11 cellular contexts compared by ENCODE assay signal in genomic region chr5:179342577-179342976, GRCh38.
A peak's percentile ranks its signal among the peaks of the same experiment; 100 is the strongest.
DNase-seq lines count a peak whose midpoint lies in the region; ATAC-seq and TF ChIP-seq lines count a peak whose summit lies in the region.
"Had no signal": no experiment of that assay in that cellular context is flagged by ENCODE, and none has a peak within 500 bp of the region (broad histone marks: within the 10 kb centered on the region; RNA-seq: fewer than 3 reads in every experiment).

No MANE protein-coding gene starts in this region.

- POLR2A ChIA-PET in AG04449 (lab: Yijun Ruan, JAX): interaction anchor here (0.9 kb wide), 1 partner anchor 9 kb away, joined by 3 read pairs; no protein-coding TSS in a partner anchor

- peak overlapping the region; percentile 82 for H3K4me3 Mint-ChIP-seq in nephron progenitor cell

- no peak for DNase-seq in AG04449 (ENCODE audit: low read depth, low spot score)
- no peak for DNase-seq in HFF-Myc (ENCODE audit: extremely low read depth, low read depth)
- peak; percentile 71 for DNase-seq in fibroblast of peridontal ligament (ENCODE audit: extremely low read depth)
- DNase-seq in nephron progenitor cell: peak; percentile 50
- no peak for DNase-seq in activated CD4-positive, CD25-positive, alpha-beta regulatory T cell treated with anti-CD3 and anti-CD28 coated beads, Interleukin-2, amount 50 U/mL, for 72 hours
- no peak for DNase-seq in NK-92 (lab: John Stamatoyannopoulos, UW; ENCODE audit: unreplicated experiment)
- DNase-seq in hippocampal formation (lab: John Stamatoyannopoulos, UW): no peak
- DNase-seq: CD8-positive, alpha-beta memory T cell; NCI-H1930; SHP77 treated with DMSO at 0.1 percent for 48 hours had no signal

- peaks cover 68% of the 10 kb centered on the region for H3K27me3 Mint-ChIP-seq in nephron progenitor cell (ENCODE audit: low read depth, poor library complexity)

- H3K4me3 ChIP-seq in AG04449 (ENCODE audit: low read depth, low read length): peak overlapping the region; percentile 78
- peak overlapping the region; percentile 64 for H3K4me3 ChIP-seq in HFF-Myc (replicated peaks; ENCODE audit: low read depth, low read length)

- no peaks in the 10 kb centered on the region for H3K9me3 Mint-ChIP-seq in nephron progenitor cell

- H3K27ac Mint-ChIP-seq in nephron progenitor cell: no peak overlapping the region
- H3K27ac Mint-ChIP-seq: CD8-positive, alpha-beta memory T cell had no signal

- CTCF ChIA-PET in AG04449 (lab: Yijun Ruan, JAX): interaction anchor here (0.8 to 3.9 kb wide), 6 partner anchors 25 to 175 kb away, joined by 3 to 48 read pairs (median 7); no protein-coding TSS in a partner anchor

- H3K4me1 Mint-ChIP-seq in nephron progenitor cell: peaks cover 34% of the 10 kb centered on the region

- peak; percentile 54 for TF ChIP-seq CTCF in AG04449 (IDR thresholded peaks at IDR 0.05; ENCODE audit: insufficient read depth, low read length, missing control alignments)
- peak; percentile 62 for TF ChIP-seq CTCF in HFF-Myc (IDR thresholded peaks at IDR 0.05; ENCODE audit: low read depth, low read length, missing control alignments)
- no peak for TF ChIP-seq CTCF in nephron progenitor cell (IDR thresholded peaks at IDR 0.05)

- peaks cover 7% of the 10 kb centered on the region for H3K36me3 Mint-ChIP-seq in nephron progenitor cell (ENCODE audit: low read depth)
- H3K36me3 Mint-ChIP-seq: CD8-positive, alpha-beta memory T cell had no signal

- ATAC-seq in HG02623 (IDR thresholded peaks at IDR 0.05; ENCODE audit: unreplicated experiment): no peak

Comparison
In these comparisons a context has a peak if more than half of its experiments do, and no peak if none do; other contexts are left out.
1. DNase-seq: peak in fibroblast of peridontal ligament (single experiment) and nephron progenitor cell (single experiment); none in AG04449 (single experiment), HFF-Myc (single experiment), activated CD4-positive, CD25-positive, alpha-beta regulatory T cell treated with anti-CD3 and anti-CD28 coated beads, Interleukin-2, amount 50 U/mL, for 72 hours (single experiment), NK-92 (single experiment) and hippocampal formation (0 of 2).